ENCODE assay signal across 22 cellular contexts in genomic region chr3:187450791-187451190, GRCh38.
"Had no signal": no experiment of that assay in that cellular context is flagged by ENCODE, and none has a peak within 500 bp of the region (broad histone marks: within the 10 kb centered on the region; RNA-seq: fewer than 3 reads in every experiment).

No MANE protein-coding gene starts in this region.

- H3K36me3 Mint-ChIP-seq: activated naive CD8-positive, alpha-beta T cell; naive thymus-derived CD4-positive, alpha-beta T cell had no signal

- DNase-seq: activated B cell treated with CpG ODN at 0.5 μM for 24 hours; activated CD4-positive, alpha-beta T cell treated with anti-CD3 and anti-CD28 coated beads, Interleukin-2, amount 10 ng/mL, durations not matched to agents 24 days and 14 days; activated CD8-positive, alpha-beta memory T cell treated with anti-CD3 and anti-CD28 coated beads, Interleukin-2, amount 50 U/mL, for 4 hours; activated CD8-positive, alpha-beta T cell treated with anti-CD3 and anti-CD28 coated beads, Interleukin-2, amount 10 ng/mL, durations not matched to agents 7 days and 5 days; activated gamma-delta T cell treated with Interleukin-2 at 50 U/mL for 16 hours; activated T-cell treated with anti-CD3 and anti-CD28 coated beads, Interleukin-2, amount 50 U/mL, for 72 hours; amniotic stem cell; body of pancreas; foreskin keratinocyte; heart left ventricle; left colon; naive thymus-derived CD4-positive, alpha-beta T cell; occipital lobe; psoas muscle; stimulated activated CD4-positive, alpha-beta T cell treated with anti-CD3 and anti-CD28 coated beads, Interleukin-1b, Interleukin-23, amount 100 ng/mL, for 48 hours; stimulated activated naive CD8-positive, alpha-beta T cell treated with anti-CD3 and anti-CD28 coated beads, Interleukin-15, amount 100 ng/mL, for 72 hours; T-helper 2 cell had no signal

- H3K9me3 ChIP-seq: body of pancreas, psoas muscle, thoracic aorta had no signal

- H3K4me1 Mint-ChIP-seq: activated B cell treated with CpG ODN at 0.5 μM for 24 hours; activated CD4-positive, alpha-beta T cell treated with anti-CD3 and anti-CD28 coated beads, Interleukin-2, amount 10 ng/mL, durations not matched to agents 24 days and 14 days; central memory CD8-positive, alpha-beta T cell; naive thymus-derived CD4-positive, alpha-beta T cell; stimulated activated naive CD8-positive, alpha-beta T cell treated with anti-CD3 and anti-CD28 coated beads, Interleukin-15, amount 100 ng/mL, for 72 hours had no signal

- H3K4me3 ChIP-seq: body of pancreas, coronary artery, heart left ventricle, lung, psoas muscle, thoracic aorta had no signal

- H3K4me1 ChIP-seq: body of pancreas, foreskin keratinocyte, heart left ventricle, psoas muscle had no signal

- H3K4me3 Mint-ChIP-seq: activated B cell treated with CpG ODN at 0.5 μM for 24 hours; activated CD4-positive, alpha-beta T cell treated with anti-CD3 and anti-CD28 coated beads, Interleukin-2, amount 10 ng/mL, durations not matched to agents 24 days and 14 days; activated CD8-positive, alpha-beta T cell treated with anti-CD3 and anti-CD28 coated beads, Interleukin-2, amount 10 ng/mL, durations not matched to agents 7 days and 5 days; activated naive CD8-positive, alpha-beta T cell; activated T-cell treated with anti-CD3 and anti-CD28 coated beads, Interleukin-2, amount 50 U/mL, for 72 hours; central memory CD8-positive, alpha-beta T cell; naive thymus-derived CD4-positive, alpha-beta T cell; stimulated activated naive CD8-positive, alpha-beta T cell treated with anti-CD3 and anti-CD28 coated beads, Interleukin-15, amount 100 ng/mL, for 72 hours had no signal

- ATAC-seq: activated CD8-positive, alpha-beta T cell treated with anti-CD3 and anti-CD28 coated beads, Interleukin-2, amount 10 ng/mL, durations not matched to agents 7 days and 5 days; activated T-cell treated with anti-CD3 and anti-CD28 coated beads, Interleukin-2, amount 50 U/mL, for 72 hours; body of pancreas; foreskin keratinocyte; heart left ventricle; left colon; naive thymus-derived CD4-positive, alpha-beta T cell; psoas muscle; stimulated activated naive CD8-positive, alpha-beta T cell treated with anti-CD3 and anti-CD28 coated beads, Interleukin-15, amount 100 ng/mL, for 72 hours had no signal

- H3K9me3 Mint-ChIP-seq: activated CD4-positive, alpha-beta T cell treated with anti-CD3 and anti-CD28 coated beads, Interleukin-2, amount 10 ng/mL, durations not matched to agents 24 days and 14 days; activated T-cell treated with anti-CD3 and anti-CD28 coated beads, Interleukin-2, amount 50 U/mL, for 72 hours; central memory CD8-positive, alpha-beta T cell; stimulated activated naive CD8-positive, alpha-beta T cell treated with anti-CD3 and anti-CD28 coated beads, Interleukin-15, amount 100 ng/mL, for 72 hours had no signal

- H3K27ac ChIP-seq: body of pancreas, coronary artery, foreskin keratinocyte, heart left ventricle, psoas muscle, thoracic aorta had no signal

- H3K27me3 ChIP-seq: body of pancreas, foreskin keratinocyte, heart left ventricle had no signal

- H3K27ac Mint-ChIP-seq: activated B cell treated with CpG ODN at 0.5 μM for 24 hours; activated CD4-positive, alpha-beta T cell treated with anti-CD3 and anti-CD28 coated beads, Interleukin-2, amount 10 ng/mL, durations not matched to agents 24 days and 14 days; activated CD8-positive, alpha-beta T cell treated with anti-CD3 and anti-CD28 coated beads, Interleukin-2, amount 10 ng/mL, durations not matched to agents 7 days and 5 days; activated naive CD8-positive, alpha-beta T cell; activated T-cell treated with anti-CD3 and anti-CD28 coated beads, Interleukin-2, amount 50 U/mL, for 72 hours; naive thymus-derived CD4-positive, alpha-beta T cell; stimulated activated naive CD8-positive, alpha-beta T cell treated with anti-CD3 and anti-CD28 coated beads, Interleukin-15, amount 100 ng/mL, for 72 hours had no signal

- H3K36me3 ChIP-seq: heart left ventricle, thoracic aorta had no signal
